In genomic region chr13:59236309-59236939, GRCh38 we compare ENCODE assay signal across 15 cellular contexts.
A peak's percentile ranks its signal among the peaks of the same experiment; 100 is the strongest.
DNase-seq lines count a peak whose midpoint lies in the region; ATAC-seq and TF ChIP-seq lines count a peak whose summit lies in the region.
"Had no signal": no experiment of that assay in that cellular context is flagged by ENCODE, and none has a peak within 500 bp of the region (broad histone marks: within the 10 kb centered on the region; RNA-seq: fewer than 3 reads in every experiment).

No MANE protein-coding gene starts in this region.

- H3K9ac ChIP-seq in smooth muscle cell (ENCODE audit: low read depth) = no peak overlapping the region

- H3K4me1 ChIP-seq in smooth muscle cell (ENCODE audit: low read depth) = no peaks in the 10 kb centered on the region

- no peaks in the 10 kb centered on the region for H3K79me2 ChIP-seq in smooth muscle cell (ENCODE audit: low read depth)

- H4K20me1 ChIP-seq in smooth muscle cell (ENCODE audit: low read depth) = no peaks in the 10 kb centered on the region

- no TSS peak for BruUV-seq in MCF 10A (replicated peaks; lab: Mats Ljungman, UMichigan)

- POLR2A ChIA-PET in MCF 10A (lab: Yijun Ruan, JAX) = no interaction called here

- H3K4me3 Mint-ChIP-seq in MCF 10A (ENCODE audit: unreplicated experiment) = no peak overlapping the region
- H3K4me3 Mint-ChIP-seq in natural killer cell = no peak overlapping the region
- H3K4me3 Mint-ChIP-seq: CD14-positive monocyte; CD8-positive, alpha-beta T cell had no signal

- H3K36me3 ChIP-seq in smooth muscle cell (ENCODE audit: low read depth) = no peaks in the 10 kb centered on the region

- H3K27me3 Mint-ChIP-seq in MCF 10A (ENCODE audit: insufficient read depth, unreplicated experiment) (peaks cover 42% of the 10 kb centered on the region), natural killer cell (ENCODE audit: low read depth in 2 of 2) (no peaks in the 10 kb centered on the region)

- no peak overlapping the region for H3K4me2 ChIP-seq in smooth muscle cell

- H3K4me3 ChIP-seq in smooth muscle cell = no peak overlapping the region
- H3K4me3 ChIP-seq: GM12878 had no signal

- H3K27ac Mint-ChIP-seq in MCF 10A (ENCODE audit: low read depth, unreplicated experiment) (no peak overlapping the region), natural killer cell (no peak overlapping the region)
- H3K27ac Mint-ChIP-seq: CD14-positive monocyte; CD8-positive, alpha-beta T cell had no signal

- intact Hi-C loops in MCF 10A (cut with micrococcal nuclease) = no loop called here
- intact Hi-C loops in natural killer cell (cut with micrococcal nuclease) = no loop called here

- ATAC-seq in HG02678 (IDR thresholded peaks at IDR 0.05; ENCODE audit: unreplicated experiment) (no peak), natural killer cell (no peak)
- ATAC-seq: CD8-positive, alpha-beta T cell; GM12878 had no signal

- peak; percentile 63 for DNase-seq in DMS 273 (lab: John Stamatoyannopoulos, UW; ENCODE audit: unreplicated experiment)
- no peak for DNase-seq in DMS 273 treated with DMSO at 0.1 percent for 48 hours (lab: John Stamatoyannopoulos, UW)
- peak; percentile 40 for DNase-seq in NCI-H2227 treated with DMSO at 0.1 percent for 48 hours (lab: John Stamatoyannopoulos, UW)
- peak; percentile 32 for DNase-seq in SK-N-DZ (ENCODE audit: low spot score)
- no peak for DNase-seq in smooth muscle cell (lab: John Stamatoyannopoulos, UW; ENCODE audit: unreplicated experiment)
- DNase-seq in MCF 10A (ENCODE audit: unreplicated experiment) = no peak
- no peak for DNase-seq in natural killer cell
- DNase-seq: CD8-positive, alpha-beta T cell; COR-L47; DMS79; HCEC 1CT had no signal

- no peaks in the 10 kb centered on the region for H3K36me3 Mint-ChIP-seq in MCF 10A (ENCODE audit: insufficient read depth, unreplicated experiment)
- no peaks in the 10 kb centered on the region for H3K36me3 Mint-ChIP-seq in natural killer cell
- H3K36me3 Mint-ChIP-seq: CD14-positive monocyte; CD8-positive, alpha-beta T cell had no signal

- TF ChIP-seq CTCF in smooth muscle cell (IDR thresholded peaks at IDR 0.05; ENCODE audit: borderline replicate concordance, insufficient read depth, poor library complexity, severe bottlenecking) = no peak
- TF ChIP-seq CTCF in MCF 10A (IDR thresholded peaks at IDR 0.05; ENCODE audit: unreplicated experiment) = no peak
- TF ChIP-seq CTCF in natural killer cell (IDR thresholded peaks at IDR 0.05) = no peak

- no peaks in the 10 kb centered on the region for H3K27me3 ChIP-seq in smooth muscle cell (ENCODE audit: low read depth)

- H3K4me1 Mint-ChIP-seq in MCF 10A (ENCODE audit: insufficient read depth, unreplicated experiment) (no peaks in the 10 kb centered on the region), natural killer cell (no peaks in the 10 kb centered on the region)
- H3K4me1 Mint-ChIP-seq: CD14-positive monocyte had no signal

- CTCF ChIA-PET in MCF 10A (lab: Yijun Ruan, JAX) = no interaction called here

- H3K27ac ChIP-seq in smooth muscle cell (ENCODE audit: low read depth) = no peak overlapping the region
- H3K27ac ChIP-seq: 22Rv1 had no signal

- no peaks in the 10 kb centered on the region for H3K9me3 ChIP-seq in smooth muscle cell (replicated peaks; ENCODE audit: low read depth)

- H3K9me3 Mint-ChIP-seq in MCF 10A (ENCODE audit: unreplicated experiment) (peaks cover 6% of the 10 kb centered on the region), natural killer cell (peaks cover 7 to 12% of the 10 kb centered on the region in 2 donors)
- H3K9me3 Mint-ChIP-seq: CD8-positive, alpha-beta T cell had no signal

- no peaks in the 10 kb centered on the region for H3F3A ChIP-seq in smooth muscle cell (ENCODE audit: low read depth)

- 59% methylated on average over 5 of the region's 5 CpGs for WGBS in smooth muscle cell (ENCODE audit: low lambda C conversion rate)

- peak overlapping the region; percentile 63 for H2AFZ ChIP-seq in smooth muscle cell (ENCODE audit: low read depth)

Comparison
In these comparisons a context has a peak if more than half of its experiments do, and no peak if none do; other contexts are left out.
1. DNase-seq: peak in DMS 273 (single experiment), NCI-H2227 treated with DMSO at 0.1 percent for 48 hours (single experiment) and SK-N-DZ (single experiment); none in DMS 273 treated with DMSO at 0.1 percent for 48 hours (single experiment), smooth muscle cell (single experiment), MCF 10A (single experiment) and natural killer cell (single experiment).